In genomic region chr6:47042238-47042843, GRCh38 we compare ENCODE assay signal across 1 cellular context.
A peak's percentile ranks its signal among the peaks of the same experiment; 100 is the strongest.
TF ChIP-seq lines count a peak whose summit lies in the region.

Gene ADGRF1, minus strand, starts transcription at chr6:47042332. Its CDS starts 13,271 bp downstream, at chr6:47029061.

TF ChIP-seq in HCT116, 20 proteins besides CTCF, POLR2A, EP300 and RAD21 (continued from another document):
- TF ChIP-seq CBX3 (IDR thresholded peaks at IDR 0.05; ENCODE audit: low read depth), result 0 out of 2 replicates have a peak, but pooled peaks have one; percentile 12
